24 cellular contexts compared by ENCODE assay signal in the genomic region with DNA sequence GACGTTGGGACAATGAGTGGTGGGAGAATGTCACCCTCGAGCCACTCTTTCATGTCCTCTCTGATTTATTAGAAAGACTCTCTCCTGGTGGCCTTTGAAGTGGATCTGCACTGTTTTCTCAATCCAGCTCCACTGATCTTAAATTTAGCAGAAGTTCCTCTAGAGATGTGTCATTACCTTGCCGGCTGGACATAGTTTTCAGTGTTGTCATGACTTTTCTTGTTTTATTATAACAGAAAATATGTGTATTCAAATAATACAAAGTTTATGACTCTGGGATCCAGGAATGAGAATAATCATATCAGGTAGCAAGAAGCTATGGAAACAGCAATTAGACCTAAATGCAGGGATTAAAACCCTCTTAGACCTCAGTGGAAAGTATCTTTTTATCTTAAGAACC.
"Had no signal": no experiment of that assay in that cellular context is flagged by ENCODE, and none has a peak within 500 bp of the region (broad histone marks: within the 10 kb centered on the region; RNA-seq: fewer than 3 reads in every experiment).

No MANE protein-coding gene starts in this region.

- H3K27me3 ChIP-seq: hepatocyte, right atrium auricular region, right lobe of liver, testis, thyroid gland, transverse colon, uterus had no signal

- H3K36me3 ChIP-seq: heart right ventricle, left lung, right atrium auricular region, right lobe of liver, stomach, thyroid gland, transverse colon, uterus had no signal

- H3K27ac ChIP-seq: heart right ventricle, hepatocyte, left lung, parathyroid adenoma, psoas muscle, right atrium auricular region, right lobe of liver, stomach, testis, thyroid gland, transverse colon, uterus had no signal

- H3K9me3 Mint-ChIP-seq: nephron, neural crest cell had no signal

- H3K4me1 ChIP-seq: heart right ventricle, left lung, parathyroid adenoma, psoas muscle, right atrium auricular region, right lobe of liver, stomach, testis, thyroid gland, transverse colon, uterus had no signal

- H3K4me1 Mint-ChIP-seq: naive thymus-derived CD8-positive, alpha-beta T cell; nephron; stimulated activated naive B cell treated with anti-CD40 and anti-IgM and Interleukin-4, amounts not matched to agents 10 μg/mL and 1 μg/mL and 100 μg/mL, for 72 hours had no signal

- H3K27ac Mint-ChIP-seq: naive thymus-derived CD8-positive, alpha-beta T cell; nephron; stimulated activated naive B cell treated with anti-CD40 and anti-IgM and Interleukin-4, amounts not matched to agents 10 μg/mL and 1 μg/mL and 100 μg/mL, for 72 hours had no signal

- H3K36me3 Mint-ChIP-seq: naive thymus-derived CD8-positive, alpha-beta T cell; stimulated activated naive B cell treated with anti-CD40 and anti-IgM and Interleukin-4, amounts not matched to agents 10 μg/mL and 1 μg/mL and 100 μg/mL, for 72 hours had no signal

- H3K4me3 ChIP-seq: heart right ventricle, hepatocyte, left lung, lung, psoas muscle, right atrium auricular region, right lobe of liver, smooth muscle cell, stomach, testis, thyroid gland, transverse colon, uterus had no signal

- DNase-seq: heart right ventricle; kidney; left colon; left lung; naive thymus-derived CD8-positive, alpha-beta T cell; nucleus accumbens; psoas muscle; right lobe of liver; stimulated activated CD4-positive, alpha-beta T cell treated with anti-CD3 and anti-CD28 coated beads, Interleukin-1b, Interleukin-23, amount 100 ng/mL, for 48 hours; stimulated activated CD4-positive, alpha-beta T cell treated with anti-CD3 and anti-CD28 coated beads, Interleukin-2, amount 100 ng/mL, for 48 hours; stimulated activated naive B cell treated with anti-CD40 and anti-IgM and Interleukin-4, amounts not matched to agents 10 μg/mL and 1 μg/mL and 100 μg/mL, for 72 hours; stimulated activated naive CD8-positive, alpha-beta T cell treated with anti-CD3 and anti-CD28 coated beads, Interleukin-15, Interleukin-2, amounts not matched to agents 100 U/mL and 50 U/mL, for 24 hours; stomach; testis; thyroid gland; transverse colon; uterus had no signal

- H3K9me3 ChIP-seq: heart right ventricle, left lung, psoas muscle, right atrium auricular region, right lobe of liver, stomach, testis, thyroid gland, transverse colon, uterus had no signal

- H3K4me3 Mint-ChIP-seq: naive thymus-derived CD8-positive, alpha-beta T cell; nephron; neural crest cell; stimulated activated naive B cell treated with anti-CD40 and anti-IgM and Interleukin-4, amounts not matched to agents 10 μg/mL and 1 μg/mL and 100 μg/mL, for 72 hours had no signal
